16 cellular contexts compared by ENCODE assay signal in genomic region chr2:134289225-134289624, GRCh38. TPM values are rescaled to one million over a fixed set of nuclear protein-coding genes. Genes with fewer than 3 reads are reported as not detected.
DNase-seq lines count a peak whose midpoint lies in the region; ATAC-seq, FAIRE-seq and TF ChIP-seq lines count a peak whose summit lies in the region.
"Had no signal": no experiment of that assay in that cellular context is flagged by ENCODE, and none has a peak within 500 bp of the region (broad histone marks: within the 10 kb centered on the region; RNA-seq: fewer than 3 reads in every experiment).

No MANE protein-coding gene starts in this region.

- no TSS peak for BruUV-seq in GM12878 (replicated peaks; lab: Mats Ljungman, UMichigan)

- WGBS in GM12878 (ENCODE audit: insufficient coverage, insufficient replicate concordance, low lambda C conversion rate, missing lambda C conversion rate): 100% methylated on average over 6 of the region's 6 CpGs

- ATAC-seq in left ventricle myocardium superior (peak; percentile 22), GM12878 (no peak)
- ATAC-seq in stimulated activated memory B cell treated with anti-CD40 and anti-IgM and Interleukin-4, amounts not matched to agents 10 μg/mL and 1 μg/mL and 100 μg/mL, for 72 hours: peak; percentile 39
- ATAC-seq: foreskin keratinocyte, sciatic nerve had no signal

- H3K9me3 ChIP-seq in GM12878 (replicated peaks; ENCODE audit: control insufficient read depth, insufficient read depth, low read length): no peaks in the 10 kb centered on the region
- H3K9me3 ChIP-seq: SJCRH30 had no signal

- no peaks in the 10 kb centered on the region for H3K9me3 Mint-ChIP-seq in activated CD4-positive, alpha-beta memory T cell treated with anti-CD3 and anti-CD28 coated beads for 36 hours
- no peaks in the 10 kb centered on the region for H3K9me3 Mint-ChIP-seq in stimulated activated memory B cell treated with anti-CD40 and anti-IgM and Interleukin-4, amounts not matched to agents 10 μg/mL and 1 μg/mL and 100 μg/mL, for 72 hours
- H3K9me3 Mint-ChIP-seq: brain, IgD-negative memory B cell, nephron progenitor cell had no signal

- H3K4me1 Mint-ChIP-seq in activated CD4-positive, alpha-beta memory T cell treated with anti-CD3 and anti-CD28 coated beads for 36 hours (ENCODE audit: low read depth): peaks cover 14% of the 10 kb centered on the region
- peaks cover 11% of the 10 kb centered on the region for H3K4me1 Mint-ChIP-seq in stimulated activated memory B cell treated with anti-CD40 and anti-IgM and Interleukin-4, amounts not matched to agents 10 μg/mL and 1 μg/mL and 100 μg/mL, for 72 hours

- H3K27ac ChIP-seq in GM12878 (ENCODE audit: control insufficient read depth, insufficient read depth): peak overlapping the region; percentile 82
- H3K27ac ChIP-seq: foreskin keratinocyte, SJCRH30 had no signal

- H3K79me2 ChIP-seq in GM12878 (ENCODE audit: control insufficient read depth, insufficient read depth, low read length): peaks cover 88% of the 10 kb centered on the region

- intact Hi-C loops in left ventricle myocardium superior (cut with micrococcal nuclease): no loop called here
- intact Hi-C loops in cardiac septum (cut with DNase I): no loop called here
- intact Hi-C loops in activated CD4-positive, alpha-beta memory T cell treated with anti-CD3 and anti-CD28 coated beads for 36 hours (cut with micrococcal nuclease): loop anchor here (10.0 kb wide), 1 partner anchor 626 kb away; the partner anchor contains the start of gene CCNT2
- intact Hi-C loops in GM12878 (cut with micrococcal nuclease; ENCODE audit: unreplicated experiment): no loop called here

- CTCF ChIA-PET in activated CD4-positive, alpha-beta memory T cell treated with anti-CD3 and anti-CD28 coated beads for 36 hours (lab: Charles Lee): interaction anchor here (0.6 to 4.3 kb wide), 6 partner anchors 11 to 171 kb away, joined by 3 to 17 read pairs (median 5); no protein-coding TSS in a partner anchor
- CTCF ChIA-PET in GM12878 (lab: Yijun Ruan, JAX): interaction anchor here (1.4 to 2.0 kb wide), 4 partner anchors 10 to 171 kb away, joined by 5 to 8 read pairs (median 7); no protein-coding TSS in a partner anchor

- RAD21 ChIA-PET in GM12878 (lab: Charles Lee; ENCODE audit: unreplicated experiment): interaction anchor here (1.2 to 3.1 kb wide), 5 partner anchors 14 to 170 kb away, joined by 5 to 12 read pairs (median 10); no protein-coding TSS in a partner anchor

- no peak overlapping the region for H3K4me3 Mint-ChIP-seq in activated CD4-positive, alpha-beta memory T cell treated with anti-CD3 and anti-CD28 coated beads for 36 hours
- no peak overlapping the region for H3K4me3 Mint-ChIP-seq in stimulated activated memory B cell treated with anti-CD40 and anti-IgM and Interleukin-4, amounts not matched to agents 10 μg/mL and 1 μg/mL and 100 μg/mL, for 72 hours
- H3K4me3 Mint-ChIP-seq: brain, IgD-negative memory B cell, nephron progenitor cell had no signal

- peaks cover 4 to 7% of the 10 kb centered on the region in 2 experiments; a peak in 3 of 4 replicates for H3K36me3 ChIP-seq in GM12878 (ENCODE audit: control insufficient read depth in 2 of 2, insufficient read depth in 2 of 2, low read length in 1 of 2)
- H3K36me3 ChIP-seq: SJCRH30 had no signal

- TF ChIP-seq CTCF in GM12878 (IDR thresholded peaks at IDR 0.05 in 2 of 3, conservative IDR thresholded peaks at IDR 0.05 in 1 of 3; ENCODE audit: control insufficient read depth in 2 of 3, extremely low read depth in 1 of 3, insufficient read depth in 1 of 3, low read depth in 3 of 3, low read length in 3 of 3): no peak

- H3K4me2 ChIP-seq in GM12878 (ENCODE audit: control insufficient read depth, insufficient read depth): peak overlapping the region; percentile 48; the same call in 1 of the 2 replicates

- no peak overlapping the region for H2AFZ ChIP-seq in GM12878 (ENCODE audit: control insufficient read depth, low read depth, low read length)

- H3K27ac Mint-ChIP-seq in activated CD4-positive, alpha-beta memory T cell treated with anti-CD3 and anti-CD28 coated beads for 36 hours: no peak overlapping the region
- no peak overlapping the region for H3K27ac Mint-ChIP-seq in stimulated activated memory B cell treated with anti-CD40 and anti-IgM and Interleukin-4, amounts not matched to agents 10 μg/mL and 1 μg/mL and 100 μg/mL, for 72 hours
- H3K27ac Mint-ChIP-seq: brain, IgD-negative memory B cell, nephron progenitor cell had no signal

- SMC1A ChIA-PET in GM12878 (lab: Charles Lee; ENCODE audit: uncharacterized antibody, unreplicated experiment): interaction anchor here (0.7 to 4.3 kb wide), 8 partner anchors 16 to 161 kb away, joined by 3 to 24 read pairs (median 4); no protein-coding TSS in a partner anchor

- FAIRE-seq in GM12878 (lab: Jason Lieb, UNC): no peak
- FAIRE-seq: H1 had no signal

- H3K9ac ChIP-seq in GM12878 (ENCODE audit: control insufficient read depth, insufficient read depth, low read length): peak overlapping the region; percentile 22; the same call in 1 of the 2 replicates

- no peak for TF ChIP-seq RAD21 in GM12878 (IDR thresholded peaks at IDR 0.05; ENCODE audit: insufficient read depth, low read depth, low read length)

- no peak for TF ChIP-seq EP300 in GM12878 (IDR thresholded peaks at IDR 0.05; ENCODE audit: borderline replicate concordance in 1 of 2, control insufficient read depth in 1 of 2, low read depth in 2 of 2, low read length in 2 of 2)

- no peaks in the 10 kb centered on the region for H4K20me1 ChIP-seq in GM12878 (ENCODE audit: control insufficient read depth, insufficient read depth)

- H3K4me1 ChIP-seq in GM12878 (ENCODE audit: control insufficient read depth, insufficient read depth, low read length): peaks cover 90% of the 10 kb centered on the region
- H3K4me1 ChIP-seq: SJCRH30 had no signal

- H3K27me3 Mint-ChIP-seq in activated CD4-positive, alpha-beta memory T cell treated with anti-CD3 and anti-CD28 coated beads for 36 hours: no peaks in the 10 kb centered on the region
- no peaks in the 10 kb centered on the region for H3K27me3 Mint-ChIP-seq in stimulated activated memory B cell treated with anti-CD40 and anti-IgM and Interleukin-4, amounts not matched to agents 10 μg/mL and 1 μg/mL and 100 μg/mL, for 72 hours
- H3K27me3 Mint-ChIP-seq: brain, IgD-negative memory B cell had no signal

- no peaks in the 10 kb centered on the region for H3K27me3 ChIP-seq in GM12878 (replicated peaks in 1 of 2; ENCODE audit: control insufficient read depth in 2 of 2, insufficient read depth in 2 of 2, low read length in 1 of 2)
- H3K27me3 ChIP-seq: foreskin keratinocyte, SJCRH30 had no signal

- peaks cover 5% of the 10 kb centered on the region for H3K36me3 Mint-ChIP-seq in activated CD4-positive, alpha-beta memory T cell treated with anti-CD3 and anti-CD28 coated beads for 36 hours
- peaks cover 14% of the 10 kb centered on the region for H3K36me3 Mint-ChIP-seq in stimulated activated memory B cell treated with anti-CD40 and anti-IgM and Interleukin-4, amounts not matched to agents 10 μg/mL and 1 μg/mL and 100 μg/mL, for 72 hours
- H3K36me3 Mint-ChIP-seq: IgD-negative memory B cell had no signal

- POLR2A ChIA-PET in activated CD4-positive, alpha-beta memory T cell treated with anti-CD3 and anti-CD28 coated beads for 36 hours (lab: Charles Lee): interaction anchor here (1.4 to 2.1 kb wide), 2 partner anchors 12 to 39 kb away, joined by 6 to 7 read pairs; no protein-coding TSS in a partner anchor
- POLR2A ChIA-PET in GM12878 (lab: Charles Lee): interaction anchor here (1.0 to 1.2 kb wide), 3 partner anchors 14 to 36 kb away, joined by 3 to 8 read pairs (median 3); no protein-coding TSS in a partner anchor

- no peak overlapping the region for H3K4me3 ChIP-seq in GM12878
- H3K4me3 ChIP-seq: SJCRH30 had no signal

- in situ Hi-C loops in GM12878 (cut with MboI): no loop called here

- DNase-seq in left ventricle myocardium superior: no peak
- DNase-seq in cardiac septum (ENCODE audit: low spot score): no peak
- DNase-seq in activated CD4-positive, alpha-beta memory T cell treated with anti-CD3 and anti-CD28 coated beads for 36 hours: peak; percentile 57
- no peak for DNase-seq in GM12878 (ENCODE audit: low read depth, low spot score)
- DNase-seq in NCI-H2227 treated with DMSO at 0.1 percent for 48 hours (lab: John Stamatoyannopoulos, UW): no peak
- DNase-seq in KG1 (lab: John Stamatoyannopoulos, UW): no peak
- DNase-seq in NCI-H1436 treated with DMSO at 0.1 percent for 48 hours (lab: John Stamatoyannopoulos, UW): no peak
- DNase-seq: foreskin keratinocyte, NCI-H1105 treated with DMSO at 0.1 percent for 48 hours, nephron progenitor cell, SJCRH30 had no signal

- TF ChIP-seq POLR2A in GM12878 (IDR thresholded peaks at IDR 0.05; ENCODE audit: low read depth, low read length): 0 out of 2 replicates have a peak, but pooled peaks have one; percentile 32

TF ChIP-seq in GM12878, 131 proteins besides CTCF, POLR2A, EP300 and RAD21:
- TF ChIP-seq FOS (IDR thresholded peaks at IDR 0.05; ENCODE audit: borderline replicate concordance, extremely low read depth, insufficient read length) (no peak), ZNF207 (IDR thresholded peaks at IDR 0.05; ENCODE audit: borderline replicate concordance) (no peak), RUNX3 (IDR thresholded peaks at IDR 0.05; ENCODE audit: low read length) (peak; percentile 32; the same call in 1 of the 2 replicates)
TF ChIP-seq in GM12878: peak in this region for 1.

RNA-seq across cellular contexts. Expression of gene MGAT5, which starts 35.4 kb away (rescaled TPM):
- total RNA-seq in left ventricle myocardium superior (98.1 TPM), cardiac septum (75.3 TPM), GM12878 (2014; rRNA removed) (54.3 and 54.6 TPM in 2 replicates), GM12878 (2014; rRNA removed; fragmentation: Illumina TruSeq; extraction: Trizol) (53.7 and 54.0 TPM in 2 replicates), GM12878 (2021) (104 and 109 TPM in 2 replicates)
- total RNA-seq in activated CD4-positive, alpha-beta memory T cell treated with anti-CD3 and anti-CD28 coated beads for 36 hours: 10 to 100 TPM; 33.6 to 38.3 TPM
- total RNA-seq in GM12878 (2013; cell fraction: nucleolus; rRNA removed): 135 and 137 TPM in 2 replicates
- polyA plus RNA-seq in GM12878 (2011; ENCODE audit: low read depth): 32.2 TPM
- polyA plus RNA-seq in GM12878 (2011; rRNA removed) (30.1 and 31.5 TPM in 2 replicates), GM12878 (2014; fragmentation: Illumina TruSeq; extraction: Trizol) (55.3 and 58.4 TPM in 2 replicates), GM12878 (2014; fragmentation: Nextera tagmentation; extraction: Ambion mirVana) (1 to 10 TPM; 9.1 to 9.8 TPM), GM12878 (2014; rRNA removed) (40.2 and 40.9 TPM in 2 replicates), GM12878 (2016; fragmentation: Nextera tagmentation; extraction: Ambion mirVana) (1 to 10 TPM; 4.9 to 6.3 TPM)
- 34.4 and 35.9 TPM in 2 replicates for polyA plus RNA-seq in GM12878 (2011; cell fraction: cytosol; rRNA removed)
- 27.6 and 27.9 TPM in 2 replicates for polyA plus RNA-seq in GM12878 (2011; cell fraction: nucleus; rRNA removed)
- polyA plus RNA-seq in GM12878 (2012): 33.0 and 39.4 TPM in 2 replicates
- polyA minus RNA-seq in GM12878 (2011; rRNA and poly(A)+ RNA removed): 126 and 130 TPM in 2 replicates
- 31.1 and 35.7 TPM in 2 replicates for polyA minus RNA-seq in GM12878 (2011; cell fraction: cytosol; rRNA and poly(A)+ RNA removed)
- polyA minus RNA-seq in GM12878 (2011; cell fraction: nucleus; rRNA and poly(A)+ RNA removed): 117 and 129 TPM in 2 replicates
